ENCODE assay signal across 8 cellular contexts in genomic region chr10:44935201-44935960, GRCh38. TPM values are rescaled to one million over a fixed set of nuclear protein-coding genes. Genes with fewer than 3 reads are reported as not detected.
DNase-seq lines count a peak whose midpoint lies in the region; ATAC-seq and TF ChIP-seq lines count a peak whose summit lies in the region.

No MANE protein-coding gene starts in this region.

- ATAC-seq in HG03039 (IDR thresholded peaks at IDR 0.05; ENCODE audit: unreplicated experiment): no peak
- no peak for ATAC-seq in GM18861 (IDR thresholded peaks at IDR 0.05; ENCODE audit: unreplicated experiment)
- no peak for ATAC-seq in HG03521 (IDR thresholded peaks at IDR 0.05; ENCODE audit: unreplicated experiment)

- no peaks in the 10 kb centered on the region for H3K36me3 Mint-ChIP-seq in HFFc6 (ENCODE audit: low read depth)
- H3K36me3 Mint-ChIP-seq in MCF 10A (ENCODE audit: insufficient read depth, unreplicated experiment): no peaks in the 10 kb centered on the region

- H3K4me3 Mint-ChIP-seq in HFFc6 (no peak overlapping the region), MCF 10A (ENCODE audit: unreplicated experiment) (no peak overlapping the region)

- H3K27ac Mint-ChIP-seq in HFFc6: peak overlapping the region; percentile 62
- no peak overlapping the region for H3K27ac Mint-ChIP-seq in MCF 10A (ENCODE audit: low read depth, unreplicated experiment)

- no TSS peak for BruUV-seq in MCF 10A (replicated peaks; lab: Mats Ljungman, UMichigan)

- H3K9me3 Mint-ChIP-seq in HFFc6 (no peaks in the 10 kb centered on the region), MCF 10A (ENCODE audit: unreplicated experiment) (no peaks in the 10 kb centered on the region)

- POLR2A ChIA-PET in MCF 10A (lab: Yijun Ruan, JAX): no interaction called here

- intact Hi-C loops in MCF 10A (cut with micrococcal nuclease): loop anchor here (10.0 kb wide), 1 partner anchor 299 kb away; no protein-coding TSS in a partner anchor

- DNase-seq in HFFc6 (peak; percentile 64), MCF 10A (ENCODE audit: unreplicated experiment) (peak; percentile 36), islet precursor cell (peak; percentile 98), smooth muscle cell of the brain vasculature (ENCODE audit: low read depth, low spot score) (peak; percentile 29)
- no peak for DNase-seq in stimulated activated CD4-positive, alpha-beta T cell treated with anti-CD3 and anti-CD28 coated beads, Interleukin-2, amount 100 ng/mL, for 24 hours

- TF ChIP-seq CTCF in HFFc6 (IDR thresholded peaks at IDR 0.05): no peak
- no peak for TF ChIP-seq CTCF in MCF 10A (IDR thresholded peaks at IDR 0.05; ENCODE audit: unreplicated experiment)

- H3K4me1 Mint-ChIP-seq in HFFc6 (ENCODE audit: low read depth): peaks cover 16% of the 10 kb centered on the region
- H3K4me1 Mint-ChIP-seq in MCF 10A (ENCODE audit: insufficient read depth, unreplicated experiment): peaks cover 6% of the 10 kb centered on the region

- H3K27me3 Mint-ChIP-seq in HFFc6 (ENCODE audit: insufficient read depth): peaks cover 6% of the 10 kb centered on the region
- H3K27me3 Mint-ChIP-seq in MCF 10A (ENCODE audit: insufficient read depth, unreplicated experiment): no peaks in the 10 kb centered on the region

- CTCF ChIA-PET in MCF 10A (lab: Yijun Ruan, JAX): interaction anchor here (1.3 to 1.4 kb wide), 3 partner anchors 8 to 529 kb away, joined by 4 to 6 read pairs (median 4); no protein-coding TSS in a partner anchor

RNA-seq across cellular contexts. Expression of gene RASSF4, which starts 24.2 kb away (rescaled TPM):
- 1 to 10 TPM; 1.1 to 3.8 (median 2.9) TPM for total RNA-seq in HFFc6 (2021; fragmentation: NEBNext Ultra II Directional; extraction: Animal tissue kit (Norgen Biotek cat#: 25700))
- total RNA-seq in MCF 10A (2022): 0.22 TPM in 1 of 2 replicates, not detected in the other

RNA-seq across cellular contexts. Expression of gene TMEM72, which starts 24.2 kb away (rescaled TPM):
- total RNA-seq in HFFc6 (2021; fragmentation: NEBNext Ultra II Directional; extraction: Animal tissue kit (Norgen Biotek cat#: 25700)): not detected
- total RNA-seq in MCF 10A (2022): not detected in 2 replicates

RNA-seq across cellular contexts. Expression of gene DEPP1, which starts 43.2 kb away (rescaled TPM):
- total RNA-seq in HFFc6 (2021; fragmentation: NEBNext Ultra II Directional; extraction: Animal tissue kit (Norgen Biotek cat#: 25700)): under 1 TPM; 0.43 to 0.78 (median 0.52) TPM
- total RNA-seq in MCF 10A (2022): 0.76 and 0.84 TPM in 2 replicates

Comparison
In these comparisons a context has a peak if more than half of its experiments do, and no peak if none do; other contexts are left out.
1. DNase-seq: peak in HFFc6 (single experiment), MCF 10A (single experiment), islet precursor cell (single experiment) and smooth muscle cell of the brain vasculature (single experiment); none in stimulated activated CD4-positive, alpha-beta T cell treated with anti-CD3 and anti-CD28 coated beads, Interleukin-2, amount 100 ng/mL, for 24 hours (0 of 2).